In genomic region chr1:212565571-212566305, GRCh38 we compare ENCODE assay signal across 12 cellular contexts. TPM values are rescaled to one million over a fixed set of nuclear protein-coding genes. Genes with fewer than 3 reads are reported as not detected.
DNase-seq lines count a peak whose midpoint lies in the region; TF ChIP-seq lines count a peak whose summit lies in the region.
"Had no signal": no experiment of that assay in that cellular context is flagged by ENCODE, and none has a peak within 500 bp of the region (broad histone marks: within the 10 kb centered on the region; RNA-seq: fewer than 3 reads in every experiment).

No MANE protein-coding gene starts in this region.

- H3K9me3 Mint-ChIP-seq in Caco-2 (ENCODE audit: unreplicated experiment) (no peaks in the 10 kb centered on the region), brain (peaks cover 0 to 16% (median 5%) of the 10 kb centered on the region in 5 experiments), osteocyte (ENCODE audit: unreplicated experiment) (no peaks in the 10 kb centered on the region)

- TF ChIP-seq CTCF in Caco-2 (IDR thresholded peaks at IDR 0.05; ENCODE audit: insufficient read depth in 1 of 2, low read depth in 1 of 2, low read length in 1 of 2, severe bottlenecking in 1 of 2, unreplicated experiment in 1 of 2) (no peak), Loucy (conservative IDR thresholded peaks at IDR 0.05; ENCODE audit: low read length) (no peak), brain (conservative IDR thresholded peaks at IDR 0.05) (no peak), osteocyte (IDR thresholded peaks at IDR 0.05) (no peak)

- no peak overlapping the region for H3K9ac ChIP-seq in Loucy (ENCODE audit: low read depth, low read length, poor library complexity, severe bottlenecking)

- intact Hi-C loops in Caco-2 (cut with micrococcal nuclease; ENCODE audit: unreplicated experiment): loop anchor here (2.0 kb wide), 1 partner anchor 89 kb away; no protein-coding TSS in a partner anchor

- 0 out of 2 replicates have a peak overlapping the region, but pooled peaks have one; percentile 97 for H2AFZ ChIP-seq in Loucy (ENCODE audit: low read length)

- peaks cover 16% of the 10 kb centered on the region for H3K4me1 Mint-ChIP-seq in Caco-2 (ENCODE audit: low read depth, unreplicated experiment)
- H3K4me1 Mint-ChIP-seq in brain: peaks cover 40% of the 10 kb centered on the region
- H3K4me1 Mint-ChIP-seq in osteocyte (ENCODE audit: unreplicated experiment): peaks cover 36% of the 10 kb centered on the region

- H3K4me3 Mint-ChIP-seq in Caco-2 (ENCODE audit: unreplicated experiment): peak overlapping the region; percentile 80
- peak overlapping the region in 3 of 5 experiments; percentile 61 to 82 (median 75) for H3K4me3 Mint-ChIP-seq in brain
- H3K4me3 Mint-ChIP-seq in osteocyte (ENCODE audit: unreplicated experiment): peak overlapping the region; percentile 93
- H3K4me3 Mint-ChIP-seq: WTC11 had no signal

- no peak for DNase-seq in Caco-2
- no peak for DNase-seq in osteocyte (ENCODE audit: extremely low spot score, unreplicated experiment)
- no peak for DNase-seq in T1000 (lab: John Stamatoyannopoulos, UW)
- no peak for DNase-seq in midbrain (lab: John Stamatoyannopoulos, UW)
- no peak for DNase-seq in effector memory CD4-positive, alpha-beta T cell
- DNase-seq: DMS79 treated with DMSO at 0.1 percent for 48 hours; effector CD4-positive, alpha-beta T cell; NCI-H2171; stimulated activated CD4-positive, alpha-beta T cell treated with anti-CD3 and anti-CD28 coated beads, Interleukin-1b, Interleukin-23, amount 100 ng/mL, for 48 hours had no signal

- H3K4me3 ChIP-seq in Caco-2 (ENCODE audit: low read depth, low read length) (no peak overlapping the region), Loucy (ENCODE audit: low read length, poor library complexity, severe bottlenecking) (no peak overlapping the region)
- no peak overlapping the region for H3K4me3 ChIP-seq in effector memory CD4-positive, alpha-beta T cell (ENCODE audit: insufficient read depth, low read depth, low read length, poor library complexity, severe bottlenecking)

- H3K27me3 Mint-ChIP-seq in Caco-2 (ENCODE audit: insufficient read depth, unreplicated experiment) (no peaks in the 10 kb centered on the region), brain (peaks cover 4% of the 10 kb centered on the region), osteocyte (ENCODE audit: unreplicated experiment) (peaks cover 6% of the 10 kb centered on the region)

- CTCF ChIA-PET in Caco-2 (lab: Charles Lee): no interaction called here

- H3K4me1 ChIP-seq in Caco-2 (peaks cover 4% of the 10 kb centered on the region; the same call in 1 of the 2 replicates), Loucy (ENCODE audit: insufficient read depth, low read length, poor library complexity, severe bottlenecking) (peaks cover 7% of the 10 kb centered on the region)
- no peaks in the 10 kb centered on the region for H3K4me1 ChIP-seq in effector memory CD4-positive, alpha-beta T cell (ENCODE audit: control insufficient read depth, insufficient read depth, low read length, poor library complexity, severe bottlenecking)

- no peaks in the 10 kb centered on the region for H3K79me2 ChIP-seq in Loucy (ENCODE audit: insufficient read depth, low read length)

- no peaks in the 10 kb centered on the region for H3K36me3 Mint-ChIP-seq in Caco-2 (ENCODE audit: insufficient read depth, unreplicated experiment)
- no peaks in the 10 kb centered on the region for H3K36me3 Mint-ChIP-seq in brain
- H3K36me3 Mint-ChIP-seq in osteocyte (ENCODE audit: unreplicated experiment): no peaks in the 10 kb centered on the region
- H3K36me3 Mint-ChIP-seq: WTC11 had no signal

- H4K20me1 ChIP-seq in Loucy (ENCODE audit: insufficient read depth, low read length, poor library complexity, severe bottlenecking): no peaks in the 10 kb centered on the region

- no TSS peak for BruUV-seq in Caco-2 (replicated peaks; lab: Mats Ljungman, UMichigan)

- H3F3A ChIP-seq in Loucy (ENCODE audit: low read depth): no peaks in the 10 kb centered on the region

- no peak overlapping the region for H3K4me2 ChIP-seq in Loucy (ENCODE audit: low read depth, low read length, poor library complexity, severe bottlenecking)

- H3K27ac Mint-ChIP-seq in Caco-2 (ENCODE audit: unreplicated experiment) (no peak overlapping the region), brain (peak overlapping the region in 3 of 5 experiments; percentile 91 to 94 (median 92)), osteocyte (ENCODE audit: unreplicated experiment) (peak overlapping the region; percentile 97)
- H3K27ac Mint-ChIP-seq: WTC11 had no signal

- POLR2A ChIA-PET in Caco-2 (lab: Charles Lee): interaction anchor here (0.5 kb wide), 1 partner anchor 85 kb away, joined by 5 read pairs; no protein-coding TSS in a partner anchor

- H3K36me3 ChIP-seq in Caco-2 (ENCODE audit: control insufficient read depth, insufficient read depth, low read length) (no peaks in the 10 kb centered on the region), Loucy (ENCODE audit: insufficient read depth, low read length) (no peaks in the 10 kb centered on the region)
- no peaks in the 10 kb centered on the region for H3K36me3 ChIP-seq in effector memory CD4-positive, alpha-beta T cell (ENCODE audit: control insufficient read depth, insufficient read depth, low read length)

- H3K9me2 ChIP-seq in Loucy (replicated peaks; ENCODE audit: low read depth, low read length): no peaks in the 10 kb centered on the region

- H3K27ac ChIP-seq in effector memory CD4-positive, alpha-beta T cell (ENCODE audit: insufficient read depth, low read length, poor library complexity, severe bottlenecking): no peak overlapping the region

- H3K27me3 ChIP-seq in Caco-2 (replicated peaks; ENCODE audit: control insufficient read depth, insufficient read depth, low read length) (no peaks in the 10 kb centered on the region), Loucy (ENCODE audit: insufficient read depth, low read length, poor library complexity, severe bottlenecking) (no peaks in the 10 kb centered on the region)
- H3K27me3 ChIP-seq in effector memory CD4-positive, alpha-beta T cell (replicated peaks; ENCODE audit: control insufficient read depth, insufficient read depth, low read length, poor library complexity, severe bottlenecking): no peaks in the 10 kb centered on the region

- H3K9me3 ChIP-seq in Caco-2 (no peaks in the 10 kb centered on the region), Loucy (ENCODE audit: insufficient read depth, low read depth, low read length) (no peaks in the 10 kb centered on the region)
- peaks cover 3% of the 10 kb centered on the region for H3K9me3 ChIP-seq in effector memory CD4-positive, alpha-beta T cell (ENCODE audit: control insufficient read depth, low read length)

RNA-seq across cellular contexts. Expression of gene ATF3, which starts 42.8 kb away (rescaled TPM):
- total RNA-seq in Caco-2 (2022): 21.8 and 25.8 TPM in 2 replicates
- 12.3 TPM for polyA plus RNA-seq in brain (ENCODE audit: insufficient read depth, low read depth, low replicate concordance)
- total RNA-seq in osteocyte: 18.7 and 45.3 TPM in 2 replicates
